8 cellular contexts compared by ENCODE assay signal in genomic region chr12:49838973-49839633, GRCh38. TPM values are rescaled to one million over a fixed set of nuclear protein-coding genes. Genes with fewer than 3 reads are reported as not detected.
DNase-seq lines count a peak whose midpoint lies in the region; ATAC-seq and TF ChIP-seq lines count a peak whose summit lies in the region.

No MANE protein-coding gene starts in this region.

- TF ChIP-seq POLR2A in transverse colon (IDR thresholded peaks at IDR 0.05), result no peak

- no peaks in the 10 kb centered on the region for H3K27me3 Mint-ChIP-seq in activated CD8-positive, alpha-beta T cell treated with anti-CD3 and anti-CD28 coated beads for 36 hours
- H3K27me3 Mint-ChIP-seq in immature natural killer cell (ENCODE audit: low read depth in 3 of 3), result peaks cover 3 to 11% (median 5%) of the 10 kb centered on the region in 3 donors

- no peaks in the 10 kb centered on the region for H3K36me3 ChIP-seq in transverse colon

- in situ Hi-C loops in ACHN (cut with HindIII; ENCODE audit: low pct_ligation_motif_present, low pct_unique_long_range_greater_than_20kb, low sequenced_read_pairs) (loop anchor here (10.0 kb wide), 1 partner anchor 74 kb away; no protein-coding TSS in a partner anchor), transverse colon (cut with MboI; ENCODE audit: low pct_ligation_motif_present in 1 of 4, low pct_unique_long_range_greater_than_20kb in 1 of 4, low sequenced_read_pairs in 3 of 4) (loop anchor here in 1 of 4 donors (10.0 kb wide), 1 partner anchor 64 kb away; no protein-coding TSS in a partner anchor)

- TF ChIP-seq CTCF in activated CD8-positive, alpha-beta T cell treated with anti-CD3 and anti-CD28 coated beads for 36 hours (IDR thresholded peaks at IDR 0.05), result peak; percentile 74
- TF ChIP-seq CTCF in transverse colon (IDR thresholded peaks at IDR 0.05), result peak; percentile 48 to 60 (median 49)

- H3K4me1 Mint-ChIP-seq in activated CD8-positive, alpha-beta T cell treated with anti-CD3 and anti-CD28 coated beads for 36 hours (ENCODE audit: low read depth), result peaks cover 21% of the 10 kb centered on the region
- peaks cover 29 to 30% of the 10 kb centered on the region in 2 donors for H3K4me1 Mint-ChIP-seq in immature natural killer cell

- peaks cover 4% of the 10 kb centered on the region for H3K36me3 Mint-ChIP-seq in activated CD8-positive, alpha-beta T cell treated with anti-CD3 and anti-CD28 coated beads for 36 hours (ENCODE audit: low read depth)
- no peaks in the 10 kb centered on the region for H3K36me3 Mint-ChIP-seq in immature natural killer cell

- intact Hi-C loops in activated CD8-positive, alpha-beta T cell treated with anti-CD3 and anti-CD28 coated beads for 36 hours (cut with micrococcal nuclease), result loop anchor here (2.0 kb wide), 1 partner anchor 62 kb away; no protein-coding TSS in a partner anchor
- intact Hi-C loops in transverse colon (cut with DNase I; ENCODE audit: low total_unique reads), result no loop called here

- H3K9me3 Mint-ChIP-seq in activated CD8-positive, alpha-beta T cell treated with anti-CD3 and anti-CD28 coated beads for 36 hours, result no peaks in the 10 kb centered on the region
- H3K9me3 Mint-ChIP-seq in immature natural killer cell, result no peaks in the 10 kb centered on the region

- H3K9me3 ChIP-seq in transverse colon, result no peaks in the 10 kb centered on the region

- no peak overlapping the region for H3K4me3 ChIP-seq in transverse colon

- no peak overlapping the region for H3K4me3 Mint-ChIP-seq in activated CD8-positive, alpha-beta T cell treated with anti-CD3 and anti-CD28 coated beads for 36 hours
- H3K4me3 Mint-ChIP-seq in immature natural killer cell, result no peak overlapping the region

- no peaks in the 10 kb centered on the region for H3K27me3 ChIP-seq in transverse colon

- POLR2A ChIA-PET in activated CD8-positive, alpha-beta T cell treated with anti-CD3 and anti-CD28 coated beads for 36 hours (lab: Charles Lee), result interaction anchor here (0.6 to 2.1 kb wide), 3 partner anchors 75 to 313 kb away, joined by 4 to 6 read pairs (median 5); partner anchors contain the start of gene TMBIM6

- no peak overlapping the region for H3K27ac Mint-ChIP-seq in activated CD8-positive, alpha-beta T cell treated with anti-CD3 and anti-CD28 coated beads for 36 hours
- H3K27ac Mint-ChIP-seq in immature natural killer cell, result peak overlapping the region in 1 of 6 donors; percentile 35

- peaks cover 0 to 18% (median 15%) of the 10 kb centered on the region in 4 donors for H3K4me1 ChIP-seq in transverse colon

- no peak overlapping the region for H3K27ac ChIP-seq in transverse colon

- 34 to 55% methylated on average over 3 of the region's 3 CpGs for WGBS in transverse colon (ENCODE audit: low coverage in 1 of 2), 2 donors

- CTCF ChIA-PET in activated CD8-positive, alpha-beta T cell treated with anti-CD3 and anti-CD28 coated beads for 36 hours (lab: Charles Lee), result interaction anchor here (0.7 to 7.0 kb wide), 36 partner anchors 8 to 203 kb away, joined by 3 to 91 read pairs (median 5); partner anchors contain the start of genes NCKAP5L and TMBIM6

- DNase-seq in ACHN (peak; percentile 64), DMS79 treated with DMSO at 0.1 percent for 48 hours (lab: John Stamatoyannopoulos, UW) (peak; percentile 5), NCI-H146 (lab: John Stamatoyannopoulos, UW) (peak; percentile 56), immature natural killer cell (peak; percentile 29 to 50 (median 42)), transverse colon (no peak)
- peak; percentile 61 for DNase-seq in activated CD8-positive, alpha-beta T cell treated with anti-CD3 and anti-CD28 coated beads for 36 hours
- no peak for DNase-seq in activated CD4-positive, CD25-positive, alpha-beta regulatory T cell (lab: John Stamatoyannopoulos, UW)

- ATAC-seq in activated CD8-positive, alpha-beta T cell treated with anti-CD3 and anti-CD28 coated beads for 36 hours, result peak; percentile 35
- ATAC-seq in HG02759 (IDR thresholded peaks at IDR 0.05; ENCODE audit: unreplicated experiment), result no peak

- no peak for TF ChIP-seq EP300 in transverse colon (IDR thresholded peaks at IDR 0.05; ENCODE audit: low read depth)

RNA-seq across cellular contexts. Expression of gene BCDIN3D, which starts 3.8 kb away (rescaled TPM):
- total RNA-seq in activated CD8-positive, alpha-beta T cell treated with anti-CD3 and anti-CD28 coated beads for 36 hours, result 1 to 10 TPM; 5.0 to 5.3 TPM
- 1 to 10 TPM; 3.0 to 5.1 (median 4.5) TPM for polyA plus RNA-seq in immature natural killer cell
- 1 to 10 TPM in 3 of 4 donors, under 1 TPM in 1; 0.20 to 2.4 (median 2.0) TPM for total RNA-seq in transverse colon

RNA-seq across cellular contexts. Expression of gene NCKAP5L, which starts 10.9 kb away (rescaled TPM):
- total RNA-seq in activated CD8-positive, alpha-beta T cell treated with anti-CD3 and anti-CD28 coated beads for 36 hours, result 1 to 10 TPM; 5.5 to 5.7 TPM
- 1 to 10 TPM in 2 of 3 donors, not detected in 1; 1.0 to 5.6 TPM for polyA plus RNA-seq in immature natural killer cell
- 1 to 10 TPM; 3.4 to 5.1 (median 4.2) TPM for total RNA-seq in transverse colon

Comparison
In these comparisons a context has a peak if more than half of its experiments do, and no peak if none do; other contexts are left out.
1. DNase-seq: peak in ACHN (single experiment), DMS79 treated with DMSO at 0.1 percent for 48 hours (single experiment), NCI-H146 (single experiment), activated CD8-positive, alpha-beta T cell treated with anti-CD3 and anti-CD28 coated beads for 36 hours (single experiment) and immature natural killer cell (3 of 3); none in transverse colon (single experiment) and activated CD4-positive, CD25-positive, alpha-beta regulatory T cell (0 of 4).